In the genomic region with DNA sequence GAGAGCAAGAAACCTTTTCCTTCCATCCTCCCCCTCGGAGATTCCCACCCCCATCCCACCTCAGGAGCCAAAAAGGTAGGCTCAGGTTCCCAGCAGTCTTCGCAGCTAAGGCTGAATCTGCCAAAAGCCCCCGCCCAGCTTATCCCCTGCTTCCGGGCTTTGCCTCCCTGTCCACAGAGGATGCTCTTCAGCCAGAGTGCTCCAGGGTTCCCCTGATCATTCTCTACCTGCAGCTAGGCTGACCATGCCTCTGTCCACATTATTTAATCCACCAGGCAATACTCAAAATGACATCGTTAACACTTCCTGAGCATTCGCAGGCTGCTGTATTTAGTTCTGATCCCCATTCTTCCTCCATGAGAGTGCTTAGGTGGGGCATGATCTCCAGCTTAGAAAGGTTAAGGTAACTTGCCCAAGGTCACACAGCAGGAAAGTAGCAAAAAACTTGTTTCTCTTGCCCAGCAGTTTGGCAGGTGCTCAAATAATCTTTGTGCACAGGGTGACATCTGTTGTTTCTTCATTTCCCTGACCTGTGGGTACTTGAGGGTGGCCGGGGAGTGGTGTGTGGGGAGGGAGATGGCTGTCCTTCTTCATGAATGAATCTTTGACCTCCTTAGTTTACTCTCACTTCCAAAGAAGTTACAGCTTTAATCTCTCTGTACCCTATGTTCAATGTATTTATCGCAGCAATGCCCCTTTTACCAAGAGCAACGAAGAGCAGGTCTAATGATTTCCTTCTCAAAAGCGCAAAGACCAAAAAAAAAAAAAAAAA, we compare ENCODE assay signal across 8 cellular contexts. TPM values are rescaled to one million over a fixed set of nuclear protein-coding genes. Genes with fewer than 3 reads are reported as not detected.
A peak's percentile ranks its signal among the peaks of the same experiment; 100 is the strongest.
DNase-seq lines count a peak whose midpoint lies in the region; ATAC-seq and TF ChIP-seq lines count a peak whose summit lies in the region.

No MANE protein-coding gene starts in this region.

- no peak for TF ChIP-seq CTCF in breast epithelium (IDR thresholded peaks at IDR 0.05)

- peak; percentile 68 for DNase-seq in DMS 273 (lab: John Stamatoyannopoulos, UW; ENCODE audit: unreplicated experiment)
- no peak for DNase-seq in breast epithelium (ENCODE audit: low spot score in 2 of 2)
- DNase-seq in KG1 (lab: John Stamatoyannopoulos, UW) = no peak
- DNase-seq in GDM1 (lab: John Stamatoyannopoulos, UW) = no peak
- DNase-seq in HT-29 (ENCODE audit: low spot score) = no peak

- H3K27me3 ChIP-seq in breast epithelium = no peaks in the 10 kb centered on the region
- peaks cover 5% of the 10 kb centered on the region for H3K27me3 ChIP-seq in mononuclear cell (ENCODE audit: insufficient read depth, low read length)

- peak overlapping the region; percentile 93 to 98 (median 95) for H3K4me3 ChIP-seq in breast epithelium
- peak overlapping the region; percentile 38 for H3K4me3 ChIP-seq in mononuclear cell (ENCODE audit: low read length)

- TF ChIP-seq RAD21 in Ishikawa (IDR thresholded peaks at IDR 0.05; ENCODE audit: low read depth) = no peak; the same call in 1 of the 2 replicates

- TF ChIP-seq EP300 in Ishikawa (IDR thresholded peaks at IDR 0.05; ENCODE audit: borderline replicate concordance) = no peak

- intact Hi-C loops in breast epithelium (cut with DNase I; ENCODE audit: low total_unique reads) = no loop called here

- no peak for TF ChIP-seq POLR2A in breast epithelium (IDR thresholded peaks at IDR 0.05)

- H3K4me1 ChIP-seq in breast epithelium = peaks cover 0 to 3% of the 10 kb centered on the region in 2 donors
- H3K4me1 ChIP-seq in mononuclear cell (ENCODE audit: insufficient read depth, low read length) = peaks cover 34% of the 10 kb centered on the region

- ATAC-seq in GM21723 (IDR thresholded peaks at IDR 0.05; ENCODE audit: unreplicated experiment) = no peak

- H3K9me3 ChIP-seq in breast epithelium (no peaks in the 10 kb centered on the region), mononuclear cell (ENCODE audit: low read depth, low read length) (no peaks in the 10 kb centered on the region)

- H3K27ac ChIP-seq in breast epithelium = peak overlapping the region in 1 of 2 donors; percentile 85

- no peaks in the 10 kb centered on the region for H3K36me3 ChIP-seq in breast epithelium

TF ChIP-seq in Ishikawa, 13 proteins besides CTCF, POLR2A, EP300 and RAD21:
- 0 out of 2 replicates have a peak, but pooled peaks have one; percentile 9 for TF ChIP-seq MAX (IDR thresholded peaks at IDR 0.05)
- TF ChIP-seq TCF12 (IDR thresholded peaks at IDR 0.05; ENCODE audit: low read depth) = no peak
- TF ChIP-seq NFIC (IDR thresholded peaks at IDR 0.05) = peak; percentile 33; the same call in 1 of the 2 replicates
- no peak for TF ChIP-seq YY1 (IDR thresholded peaks at IDR 0.05; ENCODE audit: low read depth)
TF ChIP-seq in Ishikawa: peak in this region for 2.

RNA-seq across cellular contexts. Expression of gene TBKBP1, which starts 0.9 kb away (rescaled TPM):
- total RNA-seq in breast epithelium = 10 to 100 TPM in 1 of 3 donors, 1 to 10 TPM in 2; 4.5 to 11.5 (median 8.3) TPM
- total RNA-seq in mononuclear cell = 4.7 TPM
- total RNA-seq in HT-29 (2014; rRNA removed; shearing (Covaris generic)) = 0.18 and 0.20 TPM in 2 replicates

RNA-seq across cellular contexts. Expression of gene TBX21, which starts 40.0 kb away (rescaled TPM):
- total RNA-seq in breast epithelium = 1 to 10 TPM in 2 of 3 donors, under 1 TPM in 1; 0.33 to 1.8 (median 1.0) TPM
- total RNA-seq in mononuclear cell = 15.7 TPM
- not detected in 2 replicates for total RNA-seq in HT-29 (2014; rRNA removed; shearing (Covaris generic))

RNA-seq across cellular contexts. Expression of gene KPNB1, which starts 43.4 kb away (rescaled TPM):
- 100 to 1,000 TPM; 148 to 238 (median 189) TPM for total RNA-seq in breast epithelium
- 161 TPM for total RNA-seq in mononuclear cell
- 219 and 232 TPM in 2 replicates for total RNA-seq in HT-29 (2014; rRNA removed; shearing (Covaris generic))
